ENCODE assay signal across 9 cellular contexts in the genomic region with DNA sequence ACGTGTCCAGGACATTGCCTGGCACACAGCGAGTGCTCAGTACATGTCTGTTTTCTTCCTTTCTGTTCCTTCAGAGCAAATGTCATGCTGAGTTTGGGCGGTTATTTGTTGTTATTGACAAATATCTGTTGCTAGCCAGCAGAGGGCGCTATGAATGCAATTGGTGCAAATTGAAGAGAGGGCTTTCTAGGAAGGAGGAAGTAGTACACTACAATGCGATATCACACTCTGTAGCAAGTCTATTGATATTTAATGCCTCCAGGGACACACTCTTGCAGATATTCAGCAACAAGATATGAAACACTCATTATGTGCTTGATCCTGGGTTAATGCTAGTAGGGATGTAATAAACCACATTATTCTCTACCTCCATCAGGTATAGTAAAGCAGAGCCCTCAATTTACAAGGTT.
A peak's percentile ranks its signal among the peaks of the same experiment; 100 is the strongest.
DNase-seq lines count a peak whose midpoint lies in the region; ATAC-seq, FAIRE-seq and TF ChIP-seq lines count a peak whose summit lies in the region.
"Had no signal": no experiment of that assay in that cellular context is flagged by ENCODE, and none has a peak within 500 bp of the region (broad histone marks: within the 10 kb centered on the region; RNA-seq: fewer than 3 reads in every experiment).

No MANE protein-coding gene starts in this region.

- H3K4me3 ChIP-seq in BE2C (ENCODE audit: low read depth, low read length) (no peak overlapping the region), spleen (no peak overlapping the region)

- no peaks in the 10 kb centered on the region for H3K36me3 ChIP-seq in BE2C
- H3K36me3 ChIP-seq in spleen = no peaks in the 10 kb centered on the region

- peak; percentile 80 for TF ChIP-seq CTCF in BE2C (IDR thresholded peaks at IDR 0.05; ENCODE audit: low read depth, low read length)
- TF ChIP-seq CTCF in chondrocyte (IDR thresholded peaks at IDR 0.05) = peak; percentile 55
- peak in 3 of 11 experiments; percentile 12 to 20 (median 19) for TF ChIP-seq CTCF in spleen (IDR thresholded peaks at IDR 0.05 in 8 of 11, conservative IDR thresholded peaks at IDR 0.05 in 3 of 11)

- no peaks in the 10 kb centered on the region for H3K4me1 Mint-ChIP-seq in chondrocyte (ENCODE audit: low read depth)

- peak; percentile 86 for FAIRE-seq in GM12891 (lab: Jason Lieb, UNC)
- FAIRE-seq: colon had no signal

- DNase-seq in BE2C (peak; percentile 67), GM12891 (ENCODE audit: insufficient read length, low spot score) (peak; percentile 28), NCI-H748 (lab: John Stamatoyannopoulos, UW; ENCODE audit: unreplicated experiment) (peak; percentile 84), chondrocyte (ENCODE audit: low spot score) (no peak), putamen (ENCODE audit: low spot score) (peak; percentile 23), spleen (no peak)

- H3K27ac Mint-ChIP-seq in chondrocyte (ENCODE audit: unreplicated experiment) = no peak overlapping the region

- no peak overlapping the region for H3K27ac ChIP-seq in spleen

- intact Hi-C loops in spleen (cut with DNase I; ENCODE audit: low total_unique reads) = no loop called here

- peaks cover 6% of the 10 kb centered on the region for H3K9me3 Mint-ChIP-seq in chondrocyte (ENCODE audit: low read depth)

- H3K9me3 ChIP-seq in BE2C (no peaks in the 10 kb centered on the region), spleen (no peaks in the 10 kb centered on the region)

- peak; percentile 62 for ATAC-seq in HG03469 (IDR thresholded peaks at IDR 0.05; ENCODE audit: unreplicated experiment)
- ATAC-seq in GM19035 (IDR thresholded peaks at IDR 0.05; ENCODE audit: unreplicated experiment) = no peak

- H3K36me3 Mint-ChIP-seq in chondrocyte (ENCODE audit: low read depth) = no peaks in the 10 kb centered on the region

- no peaks in the 10 kb centered on the region for H3K27me3 Mint-ChIP-seq in chondrocyte (ENCODE audit: low read depth)

- no peaks in the 10 kb centered on the region for H3K27me3 ChIP-seq in BE2C
- H3K27me3 ChIP-seq in spleen (replicated peaks in 1 of 7) = peaks cover 0 to 15% (median 0%) of the 10 kb centered on the region in 7 donors

- H3K4me1 ChIP-seq in BE2C = no peaks in the 10 kb centered on the region
- no peaks in the 10 kb centered on the region for H3K4me1 ChIP-seq in spleen

- H3K4me3 Mint-ChIP-seq in chondrocyte (ENCODE audit: unreplicated experiment) = no peak overlapping the region

- WGBS in spleen, 5 donors = 5 to 15% (median 11%) methylated on average over 5 of the region's 5 CpGs

- no peak for TF ChIP-seq POLR2A in GM12891 (IDR thresholded peaks at IDR 0.05; ENCODE audit: low read depth, low read length)
- no peak for TF ChIP-seq POLR2A in spleen (IDR thresholded peaks at IDR 0.05)

TF ChIP-seq in GM12891, 5 proteins besides CTCF, POLR2A, EP300 and RAD21:
- TF ChIP-seq POU2F2 (IDR thresholded peaks at IDR 0.05; ENCODE audit: low read depth, low read length) (no peak), TAF1 (IDR thresholded peaks at IDR 0.05; ENCODE audit: low read depth, low read length) (no peak), SPI1 (IDR thresholded peaks at IDR 0.05; ENCODE audit: low read depth, low read length) (no peak), PAX5 (IDR thresholded peaks at IDR 0.05; ENCODE audit: insufficient read depth, low read length, severe bottlenecking) (no peak), POLR2AphosphoS5 (IDR thresholded peaks at IDR 0.05; ENCODE audit: low read depth, low read length) (no peak)

Comparison
In these comparisons a context has a peak if more than half of its experiments do, and no peak if none do; other contexts are left out.
1. DNase-seq: peak in BE2C (single experiment), GM12891 (single experiment), NCI-H748 (single experiment) and putamen (single experiment); none in chondrocyte (single experiment) and spleen (single experiment).